21 cellular contexts compared by ENCODE assay signal in genomic region chr16:79865918-79866317, GRCh38.
DNase-seq lines count a peak whose midpoint lies in the region; FAIRE-seq and TF ChIP-seq lines count a peak whose summit lies in the region.
"Had no signal": no experiment of that assay in that cellular context is flagged by ENCODE, and none has a peak within 500 bp of the region (broad histone marks: within the 10 kb centered on the region; RNA-seq: fewer than 3 reads in every experiment).

No MANE protein-coding gene starts in this region.

- DNase-seq in HTR-8/SVneo (ENCODE audit: insufficient read length, low spot score) = no peak
- no peak for DNase-seq in bronchial epithelial cell (ENCODE audit: low read depth)
- no peak for DNase-seq in neural progenitor cell (ENCODE audit: low spot score)
- DNase-seq in NCI-H128 (lab: John Stamatoyannopoulos, UW; ENCODE audit: unreplicated experiment) = no peak
- DNase-seq in NCI-H226 = no peak
- DNase-seq: AML-193; Caco-2; Calu3; CD4-positive, alpha-beta T cell; CD8-positive, alpha-beta T cell; DMS79 treated with DMSO at 0.1 percent for 48 hours; GF-D8 had no signal

- H3K9ac ChIP-seq in neural progenitor cell = no peak overlapping the region
- H3K9ac ChIP-seq: BLaER1 treated with 17β-estradiol and CSF1 and Interleukin-3, amounts not matched to agents 10 nM and 100 nM had no signal

- FAIRE-seq in HTR-8/SVneo (lab: Jason Lieb, UNC) = peak; percentile 55
- FAIRE-seq in bronchial epithelial cell (lab: Jason Lieb, UNC) = peak; percentile 62
- FAIRE-seq: A549, D721Med, G401.6, GM12891, GM19239 had no signal

- H4K20me1 ChIP-seq in neural progenitor cell (ENCODE audit: low read depth) = no peaks in the 10 kb centered on the region
- H4K20me1 ChIP-seq: BLaER1 treated with 17β-estradiol and CSF1 and Interleukin-3, amounts not matched to agents 10 nM and 100 nM had no signal

- H3K27me3 ChIP-seq in bronchial epithelial cell (ENCODE audit: control insufficient read depth, insufficient read depth, low read length) (peaks cover 2% of the 10 kb centered on the region), neural progenitor cell (no peaks in the 10 kb centered on the region)
- H3K27me3 ChIP-seq: BLaER1 treated with 17β-estradiol and CSF1 and Interleukin-3, amounts not matched to agents 10 nM and 100 nM had no signal

- H3K4me3 ChIP-seq in bronchial epithelial cell (ENCODE audit: low read depth, low read length) (no peak overlapping the region), neural progenitor cell (no peak overlapping the region)
- H3K4me3 ChIP-seq: A549; BLaER1 treated with 17β-estradiol and CSF1 and Interleukin-3, amounts not matched to agents 10 nM and 100 nM had no signal

- no peaks in the 10 kb centered on the region for H3K36me3 Mint-ChIP-seq in neural progenitor cell
- H3K36me3 Mint-ChIP-seq: CD8-positive, alpha-beta T cell had no signal

- H2AFZ ChIP-seq in neural progenitor cell (replicated peaks) = peak overlapping the region; percentile 13

- no peaks in the 10 kb centered on the region for H3K27me3 Mint-ChIP-seq in neural progenitor cell (ENCODE audit: insufficient read depth, low read depth)
- H3K27me3 Mint-ChIP-seq: B cell had no signal

- peaks cover 7% of the 10 kb centered on the region for H3K4me1 Mint-ChIP-seq in neural progenitor cell
- H3K4me1 Mint-ChIP-seq: B cell had no signal

- H3K4me1 ChIP-seq in neural progenitor cell = no peaks in the 10 kb centered on the region
- H3K4me1 ChIP-seq: A549, Caco-2 had no signal

- H3K4me3 Mint-ChIP-seq in neural progenitor cell = no peak overlapping the region
- H3K4me3 Mint-ChIP-seq: B cell; CD4-positive, alpha-beta T cell; CD8-positive, alpha-beta T cell had no signal

- H3K9me3 ChIP-seq in neural progenitor cell (ENCODE audit: low read depth) = no peaks in the 10 kb centered on the region
- H3K9me3 ChIP-seq: A549, Caco-2 had no signal

- H3K9me3 Mint-ChIP-seq in neural progenitor cell = no peaks in the 10 kb centered on the region
- H3K9me3 Mint-ChIP-seq: CD4-positive, alpha-beta T cell; CD8-positive, alpha-beta T cell had no signal

- no peaks in the 10 kb centered on the region for H3F3A ChIP-seq in neural progenitor cell (ENCODE audit: low read depth)

- no peaks in the 10 kb centered on the region for H3K36me3 ChIP-seq in bronchial epithelial cell (ENCODE audit: control insufficient read depth, insufficient read depth, low read length)
- H3K36me3 ChIP-seq in neural progenitor cell = no peaks in the 10 kb centered on the region
- H3K36me3 ChIP-seq: BLaER1 treated with 17β-estradiol and CSF1 and Interleukin-3, amounts not matched to agents 10 nM and 100 nM had no signal

- TF ChIP-seq CTCF in bronchial epithelial cell (IDR thresholded peaks at IDR 0.05; ENCODE audit: insufficient read depth, low read length, severe bottlenecking) (no peak), neural progenitor cell (IDR thresholded peaks at IDR 0.05) (no peak)

- no peak overlapping the region for H3K27ac Mint-ChIP-seq in neural progenitor cell
- H3K27ac Mint-ChIP-seq: B cell; CD4-positive, alpha-beta T cell; CD8-positive, alpha-beta T cell had no signal

- no peak overlapping the region for H3K27ac ChIP-seq in neural progenitor cell
- H3K27ac ChIP-seq: 22Rv1; A549; BLaER1 treated with 17β-estradiol and CSF1 and Interleukin-3, amounts not matched to agents 10 nM and 100 nM; C4-2B had no signal

- no peak overlapping the region for H3K4me2 ChIP-seq in neural progenitor cell
- H3K4me2 ChIP-seq: A549; BLaER1 treated with 17β-estradiol and CSF1 and Interleukin-3, amounts not matched to agents 10 nM and 100 nM had no signal

- H3K79me2 ChIP-seq in neural progenitor cell (ENCODE audit: low read depth) = no peaks in the 10 kb centered on the region
